In the genomic region with DNA sequence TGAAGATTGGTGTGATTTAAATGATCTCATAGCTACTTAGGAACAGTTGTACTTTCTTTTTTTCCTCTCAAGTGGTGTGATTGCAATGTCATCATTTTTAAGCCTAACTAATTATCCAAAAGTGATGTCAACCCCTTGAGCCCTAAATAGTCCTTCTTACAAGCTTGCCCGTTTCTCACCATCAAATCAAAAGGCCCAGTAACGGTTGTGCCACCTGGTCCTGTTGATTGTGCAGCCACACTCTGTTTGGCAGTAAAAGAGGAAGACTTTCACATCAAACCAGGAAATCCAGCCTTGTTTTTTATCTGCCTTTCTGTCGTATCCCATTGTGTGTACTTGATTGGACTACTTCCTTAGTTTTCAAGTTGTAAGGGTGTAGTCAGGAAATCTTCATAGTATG, we compare ENCODE assay signal across 18 cellular contexts.
DNase-seq lines count a peak whose midpoint lies in the region; ATAC-seq and TF ChIP-seq lines count a peak whose summit lies in the region.
"Had no signal": no experiment of that assay in that cellular context is flagged by ENCODE, and none has a peak within 500 bp of the region (broad histone marks: within the 10 kb centered on the region; RNA-seq: fewer than 3 reads in every experiment).

No MANE protein-coding gene starts in this region.

- H3K36me3 Mint-ChIP-seq in endothelial cell (ENCODE audit: low read depth, unreplicated experiment): no peaks in the 10 kb centered on the region
- H3K36me3 Mint-ChIP-seq: natural killer cell treated with Interleukin-12 subunit alpha and Interleukin-12 subunit beta and Interleukin-15 and Interleukin-18, amount 100 ng/mL, for 72 hours had no signal

- no peak overlapping the region for H3K4me3 Mint-ChIP-seq in endothelial cell (ENCODE audit: unreplicated experiment)
- H3K4me3 Mint-ChIP-seq: natural killer cell treated with Interleukin-12 subunit alpha and Interleukin-12 subunit beta and Interleukin-15 and Interleukin-18, amount 100 ng/mL, for 72 hours; T-helper 2 cell treated with Interferon-gamma antibody and Interleukin-4, amounts not matched to agents 5 μg/mL and 100 μg/mL, for 36 hours had no signal

- H3K4me1 ChIP-seq in right cardiac atrium (ENCODE audit: control insufficient read depth, insufficient read depth, low read length) (no peaks in the 10 kb centered on the region), right atrium auricular region (no peaks in the 10 kb centered on the region), upper lobe of right lung (no peaks in the 10 kb centered on the region)
- H3K4me1 ChIP-seq: vagina had no signal

- DNase-seq in right cardiac atrium (no peak), right atrium auricular region (ENCODE audit: low spot score) (no peak), NAMALWA (ENCODE audit: low spot score) (peak; percentile 88), endothelial cell (ENCODE audit: low spot score) (no peak), upper lobe of right lung (no peak), anterior cingulate cortex (lab: John Stamatoyannopoulos, UW) (no peak)
- DNase-seq in stimulated activated CD4-positive, alpha-beta T cell treated with anti-CD3 and anti-CD28 coated beads, Interleukin-2, amount 100 ng/mL, for 48 hours: no peak
- DNase-seq: activated gamma-delta T cell; AML-193; hippocampal formation; NCI-H2029; small intestine; stimulated activated CD4-positive, alpha-beta T cell treated with anti-CD3 and anti-CD28 coated beads, Interleukin-4, amount 100 ng/mL, for 4 hours had no signal

- peaks cover 5% of the 10 kb centered on the region for H3K36me3 ChIP-seq in right atrium auricular region
- peaks cover 5% of the 10 kb centered on the region for H3K36me3 ChIP-seq in upper lobe of right lung

- H3K9me3 ChIP-seq in right cardiac atrium (ENCODE audit: control insufficient read depth, low read length) (no peaks in the 10 kb centered on the region), right atrium auricular region (no peaks in the 10 kb centered on the region), upper lobe of right lung (no peaks in the 10 kb centered on the region)
- H3K9me3 ChIP-seq: SJSA1, vagina had no signal

- no peak overlapping the region for H3K27ac ChIP-seq in right cardiac atrium (ENCODE audit: low read length)
- no peak overlapping the region for H3K27ac ChIP-seq in right atrium auricular region
- H3K27ac ChIP-seq in upper lobe of right lung: no peak overlapping the region
- H3K27ac ChIP-seq: SJSA1, vagina had no signal

- H3K27ac Mint-ChIP-seq in endothelial cell (ENCODE audit: unreplicated experiment): peak overlapping the region; percentile 77
- H3K27ac Mint-ChIP-seq: natural killer cell treated with Interleukin-12 subunit alpha and Interleukin-12 subunit beta and Interleukin-15 and Interleukin-18, amount 100 ng/mL, for 72 hours; T-helper 2 cell treated with Interferon-gamma antibody and Interleukin-4, amounts not matched to agents 5 μg/mL and 100 μg/mL, for 36 hours had no signal

- 45% methylated on average over 3 of the region's 3 CpGs for WGBS in right cardiac atrium

- intact Hi-C loops in right cardiac atrium (cut with DNase I) (loop anchor here in 1 of 4 donors (10.0 kb wide), 1 partner anchor 187 kb away; no protein-coding TSS in a partner anchor), upper lobe of right lung (cut with DNase I) (no loop called here)

- H3K27me3 Mint-ChIP-seq in endothelial cell (ENCODE audit: unreplicated experiment): peaks cover 7% of the 10 kb centered on the region
- H3K27me3 Mint-ChIP-seq: natural killer cell treated with Interleukin-12 subunit alpha and Interleukin-12 subunit beta and Interleukin-15 and Interleukin-18, amount 100 ng/mL, for 72 hours had no signal

- TF ChIP-seq CTCF in right atrium auricular region (IDR thresholded peaks at IDR 0.05): no peak
- no peak for TF ChIP-seq CTCF in endothelial cell (IDR thresholded peaks at IDR 0.05; ENCODE audit: unreplicated experiment)
- TF ChIP-seq CTCF in upper lobe of right lung (IDR thresholded peaks at IDR 0.05): no peak

- no peaks in the 10 kb centered on the region for H3K27me3 ChIP-seq in right cardiac atrium (ENCODE audit: control insufficient read depth, insufficient read depth)
- no peaks in the 10 kb centered on the region for H3K27me3 ChIP-seq in right atrium auricular region
- no peaks in the 10 kb centered on the region for H3K27me3 ChIP-seq in upper lobe of right lung
- H3K27me3 ChIP-seq: SJSA1, vagina had no signal

- ATAC-seq in right cardiac atrium (peak; percentile 57 to 89), upper lobe of right lung (no peak), HG02623 (IDR thresholded peaks at IDR 0.05; ENCODE audit: unreplicated experiment) (no peak)
- ATAC-seq: natural killer cell treated with Interleukin-12 subunit alpha and Interleukin-12 subunit beta and Interleukin-15 and Interleukin-18, amount 100 ng/mL, for 72 hours had no signal

- H3K4me3 ChIP-seq in right cardiac atrium (ENCODE audit: low read length) (no peak overlapping the region), right atrium auricular region (no peak overlapping the region), upper lobe of right lung (no peak overlapping the region)
- H3K4me3 ChIP-seq: SJSA1, vagina had no signal

- H3K4me1 Mint-ChIP-seq in endothelial cell (ENCODE audit: unreplicated experiment): peaks cover 56% of the 10 kb centered on the region

- H3K9me3 Mint-ChIP-seq in endothelial cell (ENCODE audit: unreplicated experiment): no peaks in the 10 kb centered on the region
- H3K9me3 Mint-ChIP-seq: natural killer cell treated with Interleukin-12 subunit alpha and Interleukin-12 subunit beta and Interleukin-15 and Interleukin-18, amount 100 ng/mL, for 72 hours; T-helper 2 cell treated with Interferon-gamma antibody and Interleukin-4, amounts not matched to agents 5 μg/mL and 100 μg/mL, for 36 hours had no signal

Comparison
In these comparisons a context has a peak if more than half of its experiments do, and no peak if none do; other contexts are left out.
1. ATAC-seq: peak in right cardiac atrium (2 of 2); none in upper lobe of right lung (single experiment) and HG02623 (single experiment).